In genomic region chr7:74178632-74179031, GRCh38 we compare ENCODE assay signal across 10 cellular contexts. TPM values are rescaled to one million over a fixed set of nuclear protein-coding genes. Genes with fewer than 3 reads are reported as not detected.
DNase-seq lines count a peak whose midpoint lies in the region; ATAC-seq and TF ChIP-seq lines count a peak whose summit lies in the region.
"Had no signal": no experiment of that assay in that cellular context is flagged by ENCODE, and none has a peak within 500 bp of the region (broad histone marks: within the 10 kb centered on the region; RNA-seq: fewer than 3 reads in every experiment).

No MANE protein-coding gene starts in this region.

- H3K9me3 ChIP-seq in T-helper 17 cell (ENCODE audit: control insufficient read depth, low read length, poor library complexity, severe bottlenecking) (no peaks in the 10 kb centered on the region), skeletal muscle satellite cell (replicated peaks; ENCODE audit: low read length) (no peaks in the 10 kb centered on the region)

- no peak for ATAC-seq in T-helper 17 cell

- no peak for TF ChIP-seq CTCF in fibroblast of mammary gland (conservative IDR thresholded peaks at IDR 0.05; ENCODE audit: control insufficient read depth, insufficient read depth, low read depth, low read length)

- peak overlapping the region; percentile 58 for H3K4me3 Mint-ChIP-seq in activated T-cell treated with anti-CD3 and anti-CD28 coated beads, Interleukin-2, amount 50 U/mL, for 24 hours
- H3K4me3 Mint-ChIP-seq in T-helper 17 cell, result peak overlapping the region; percentile 74

- H3K4me1 Mint-ChIP-seq in activated T-cell treated with anti-CD3 and anti-CD28 coated beads, Interleukin-2, amount 50 U/mL, for 24 hours (ENCODE audit: low read depth), result peaks cover 79% of the 10 kb centered on the region
- peaks cover 57% of the 10 kb centered on the region for H3K4me1 Mint-ChIP-seq in T-helper 17 cell

- peaks cover 89% of the 10 kb centered on the region for H3K36me3 Mint-ChIP-seq in activated T-cell treated with anti-CD3 and anti-CD28 coated beads, Interleukin-2, amount 50 U/mL, for 24 hours (ENCODE audit: low read depth)
- H3K36me3 Mint-ChIP-seq in T-helper 17 cell (ENCODE audit: low read depth), result no peaks in the 10 kb centered on the region

- no peaks in the 10 kb centered on the region for H3K9me3 Mint-ChIP-seq in activated T-cell treated with anti-CD3 and anti-CD28 coated beads, Interleukin-2, amount 50 U/mL, for 24 hours

- peaks cover 43% of the 10 kb centered on the region for H3K36me3 ChIP-seq in skeletal muscle satellite cell (ENCODE audit: insufficient read depth, low read length)

- peak overlapping the region; percentile 91 for H3K27ac Mint-ChIP-seq in activated T-cell treated with anti-CD3 and anti-CD28 coated beads, Interleukin-2, amount 50 U/mL, for 24 hours
- peak overlapping the region; percentile 59 for H3K27ac Mint-ChIP-seq in T-helper 17 cell

- H3K4me1 ChIP-seq in skeletal muscle satellite cell (ENCODE audit: control insufficient read depth, insufficient read depth, low read length), result peaks cover 49% of the 10 kb centered on the region

- no peaks in the 10 kb centered on the region for H3K27me3 ChIP-seq in skeletal muscle satellite cell (ENCODE audit: control insufficient read depth, insufficient read depth, low read length)

- no peak for DNase-seq in activated T-cell treated with anti-CD3 and anti-CD28 coated beads, Interleukin-2, amount 50 U/mL, for 24 hours
- no peak for DNase-seq in activated T-cell treated with anti-CD3 and anti-CD28 coated beads, Interleukin-2, amount 50 U/mL, for 48 hours
- DNase-seq in T-helper 17 cell (no peak), fibroblast of mammary gland (ENCODE audit: low read depth) (peak; percentile 63), SW480 (ENCODE audit: low spot score) (no peak), cerebellum (ENCODE audit: low spot score) (no peak), activated gamma-delta T cell treated with Interleukin-2 at 50 U/mL for 16 hours (no peak)
- DNase-seq: ACHN, NCI-H1105 treated with DMSO at 0.1 percent for 48 hours had no signal

- H3K9ac ChIP-seq in skeletal muscle satellite cell (ENCODE audit: low read depth, low read length), result no peak overlapping the region

- H3K4me3 ChIP-seq in fibroblast of mammary gland (ENCODE audit: control insufficient read depth, low read depth, low read length), result no peak overlapping the region
- no peak overlapping the region for H3K4me3 ChIP-seq in skeletal muscle satellite cell (ENCODE audit: low read length)

- H3K4me2 ChIP-seq in skeletal muscle satellite cell (ENCODE audit: low read length), result peak overlapping the region; percentile 10

- no peaks in the 10 kb centered on the region for H3K27me3 Mint-ChIP-seq in activated T-cell treated with anti-CD3 and anti-CD28 coated beads, Interleukin-2, amount 50 U/mL, for 24 hours
- H3K27me3 Mint-ChIP-seq in T-helper 17 cell, result no peaks in the 10 kb centered on the region

RNA-seq across cellular contexts. Expression of gene EIF4H, which starts 4.5 kb away (rescaled TPM):
- total RNA-seq in T-helper 17 cell (100 to 1,000 TPM; 242 to 255 TPM), cerebellum (141 TPM)
- total RNA-seq in skeletal muscle satellite cell (2012; rRNA removed), result 262 and 269 TPM in 2 replicates

RNA-seq across cellular contexts. Expression of gene LAT2, which starts 31.2 kb away (rescaled TPM):
- total RNA-seq in T-helper 17 cell (1 to 10 TPM; 2.2 to 8.6 TPM), cerebellum (2.5 TPM)
- total RNA-seq in skeletal muscle satellite cell (2012; rRNA removed), result 0.76 and 1.1 TPM in 2 replicates
